8 cellular contexts compared by ENCODE assay signal in the genomic region with DNA sequence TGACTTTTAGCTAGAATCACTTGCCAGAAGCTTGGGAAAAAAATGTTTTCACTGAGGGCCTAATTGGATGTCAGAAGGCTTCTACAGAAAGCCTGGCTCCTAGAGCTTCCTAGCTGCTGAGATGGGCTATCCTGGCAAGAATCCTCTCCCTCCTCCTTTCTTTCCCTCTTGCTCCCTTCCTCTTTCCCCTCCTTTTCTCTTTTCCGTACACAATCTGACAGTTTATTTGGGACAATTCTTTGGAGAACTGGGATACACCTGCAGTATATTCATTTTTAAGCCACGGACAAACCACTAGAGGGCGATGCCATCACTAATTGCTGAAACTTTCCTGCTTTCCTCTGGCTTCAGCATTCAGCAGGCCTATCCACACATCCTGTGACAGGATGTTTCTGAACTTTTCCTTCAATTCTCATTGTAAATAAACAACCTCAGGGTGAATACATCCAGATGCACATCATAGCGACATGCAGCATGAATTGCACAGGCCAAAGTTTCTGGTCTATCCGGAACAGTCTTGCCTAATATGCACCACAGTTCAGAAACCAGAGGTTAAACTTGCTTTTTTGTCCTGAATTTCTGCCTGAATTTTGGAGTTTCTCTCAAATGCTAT.
DNase-seq lines count a peak whose midpoint lies in the region; ATAC-seq and TF ChIP-seq lines count a peak whose summit lies in the region.

No MANE protein-coding gene starts in this region.

- H4K20me1 ChIP-seq in Karpas-422 (ENCODE audit: insufficient read depth, low read depth, low read length): no peaks in the 10 kb centered on the region
- no peaks in the 10 kb centered on the region for H4K20me1 ChIP-seq in osteoblast (ENCODE audit: insufficient read depth, low read length)

- H3K4me3 Mint-ChIP-seq in activated T-cell treated with anti-CD3 and anti-CD28 coated beads, Interleukin-2, amount 50 U/mL, for 4 hours: no peak overlapping the region

- H3K36me3 Mint-ChIP-seq in activated T-cell treated with anti-CD3 and anti-CD28 coated beads, Interleukin-2, amount 50 U/mL, for 4 hours (ENCODE audit: insufficient read depth): no peaks in the 10 kb centered on the region

- no peaks in the 10 kb centered on the region for H3K9me2 ChIP-seq in Karpas-422 (replicated peaks; ENCODE audit: insufficient read depth, low read length)

- H3K36me3 ChIP-seq in Karpas-422 (ENCODE audit: insufficient read depth, low read length) (peaks cover 4% of the 10 kb centered on the region; the same call in 1 of the 2 replicates), osteoblast (ENCODE audit: insufficient read depth, low read length) (peaks cover 9% of the 10 kb centered on the region)

- H2AFZ ChIP-seq in Karpas-422 (ENCODE audit: low read length) (no peak overlapping the region), osteoblast (ENCODE audit: low read length) (no peak overlapping the region)

- no peaks in the 10 kb centered on the region for H3K9me3 Mint-ChIP-seq in activated T-cell treated with anti-CD3 and anti-CD28 coated beads, Interleukin-2, amount 50 U/mL, for 4 hours

- no peak overlapping the region for H3K27ac ChIP-seq in Karpas-422 (ENCODE audit: low read length)
- H3K27ac ChIP-seq in osteoblast (ENCODE audit: low read depth, low read length): peak overlapping the region; percentile 83

- TF ChIP-seq CTCF in fibroblast of villous mesenchyme (IDR thresholded peaks at IDR 0.05; ENCODE audit: insufficient read depth, low read depth, low read length) (peak; percentile 75), osteoblast (IDR thresholded peaks at IDR 0.05; ENCODE audit: extremely low read depth, low read depth, low read length) (peak; percentile 87)

- peak; percentile 21 to 24 for DNase-seq in activated T-cell treated with anti-CD3 and anti-CD28 coated beads, Interleukin-2, amount 50 U/mL, for 48 hours
- DNase-seq in activated T-cell treated with anti-CD3 and anti-CD28 coated beads, Interleukin-2, amount 50 U/mL, for 4 hours: no peak
- DNase-seq in Karpas-422 (peak; percentile 71), SW480 (ENCODE audit: low spot score) (peak; percentile 69), fibroblast of villous mesenchyme (ENCODE audit: low read depth) (peak; percentile 78), osteoblast (ENCODE audit: insufficient read length, low spot score, missing footprints) (peak; percentile 80), NCI-H1930 (lab: John Stamatoyannopoulos, UW) (no peak)

- peaks cover 8% of the 10 kb centered on the region; the same call in 1 of the 2 replicates for H3K79me2 ChIP-seq in Karpas-422 (ENCODE audit: low read length)
- H3K79me2 ChIP-seq in osteoblast (ENCODE audit: insufficient read depth, low read length): no peaks in the 10 kb centered on the region

- no peak overlapping the region for H3K4me2 ChIP-seq in Karpas-422 (ENCODE audit: low read depth, low read length, poor library complexity, severe bottlenecking)
- H3K4me2 ChIP-seq in osteoblast (ENCODE audit: insufficient read depth, low read length): peak overlapping the region; percentile 22

- no peak overlapping the region for H3K9ac ChIP-seq in Karpas-422 (ENCODE audit: low read length)

- H3K9me3 ChIP-seq in Karpas-422 (ENCODE audit: low read length) (no peaks in the 10 kb centered on the region), osteoblast (ENCODE audit: low read depth, low read length) (no peaks in the 10 kb centered on the region)

- H3K4me3 ChIP-seq in Karpas-422 (ENCODE audit: low read length): no peak overlapping the region
- H3K4me3 ChIP-seq in fibroblast of villous mesenchyme (ENCODE audit: low read depth, low read length): no peak overlapping the region
- H3K4me3 ChIP-seq in osteoblast (ENCODE audit: insufficient read depth, low read length): no peak overlapping the region

- H3K27me3 Mint-ChIP-seq in activated T-cell treated with anti-CD3 and anti-CD28 coated beads, Interleukin-2, amount 50 U/mL, for 4 hours (ENCODE audit: low read depth): no peaks in the 10 kb centered on the region

- ATAC-seq in activated T-cell treated with anti-CD3 and anti-CD28 coated beads, Interleukin-2, amount 50 U/mL, for 4 hours: no peak
- ATAC-seq in GM21619 (IDR thresholded peaks at IDR 0.05; ENCODE audit: unreplicated experiment): peak; percentile 83

- H3K4me1 ChIP-seq in Karpas-422 (ENCODE audit: low read length): peaks cover 16% of the 10 kb centered on the region
- peaks cover 61% of the 10 kb centered on the region for H3K4me1 ChIP-seq in osteoblast (ENCODE audit: insufficient read depth, low read length)

- no peaks in the 10 kb centered on the region for H3K4me1 Mint-ChIP-seq in activated T-cell treated with anti-CD3 and anti-CD28 coated beads, Interleukin-2, amount 50 U/mL, for 4 hours (ENCODE audit: low read depth)

- H3K27me3 ChIP-seq in Karpas-422 (ENCODE audit: low read length) (no peaks in the 10 kb centered on the region), osteoblast (ENCODE audit: insufficient read depth, low read length) (no peaks in the 10 kb centered on the region)

Comparison
In these comparisons a context has a peak if more than half of its experiments do, and no peak if none do; other contexts are left out.
1. DNase-seq: peak in activated T-cell treated with anti-CD3 and anti-CD28 coated beads, Interleukin-2, amount 50 U/mL, for 48 hours (2 of 2), Karpas-422 (single experiment), SW480 (single experiment), fibroblast of villous mesenchyme (single experiment) and osteoblast (single experiment); none in activated T-cell treated with anti-CD3 and anti-CD28 coated beads, Interleukin-2, amount 50 U/mL, for 4 hours (single experiment) and NCI-H1930 (0 of 2).